In the genomic region with DNA sequence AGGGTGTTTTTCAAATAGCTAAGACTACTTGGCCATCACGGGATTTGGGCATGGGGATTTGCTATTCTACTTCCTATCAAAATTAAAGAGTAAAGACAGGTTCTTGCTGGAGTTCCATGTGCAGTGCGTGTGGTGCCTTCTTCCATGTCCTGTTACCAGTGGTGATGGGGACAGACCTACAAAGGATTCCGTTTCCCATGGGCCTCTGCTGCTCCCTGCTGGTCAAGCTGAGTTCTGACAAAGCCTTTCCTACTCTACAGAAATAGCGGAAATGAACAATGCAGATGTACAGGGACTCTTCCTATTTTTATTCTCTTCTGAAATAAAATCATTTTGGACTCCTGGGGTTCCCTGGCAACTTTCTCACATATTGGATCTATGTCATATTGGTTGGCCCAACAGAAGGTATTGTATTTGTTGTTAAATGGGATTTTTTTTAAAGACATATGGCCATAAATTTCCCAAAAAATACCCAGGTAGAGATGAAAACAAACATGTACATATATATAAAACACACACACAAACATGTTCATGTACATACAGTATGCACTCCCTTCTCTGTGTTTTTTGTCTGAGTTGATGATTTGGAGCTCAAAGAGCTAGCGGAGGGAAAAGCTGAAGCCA, we compare ENCODE assay signal across 8 cellular contexts.
A peak's percentile ranks its signal among the peaks of the same experiment; 100 is the strongest.
DNase-seq lines count a peak whose midpoint lies in the region; ATAC-seq and TF ChIP-seq lines count a peak whose summit lies in the region.

No MANE protein-coding gene starts in this region.

- no peaks in the 10 kb centered on the region for H3K27me3 ChIP-seq in psoas muscle (ENCODE audit: insufficient read depth in 3 of 3, low read length in 2 of 3)

- H3K4me3 Mint-ChIP-seq in HFFc6 (no peak overlapping the region), glutamatergic neuron (ENCODE audit: unreplicated experiment) (no peak overlapping the region)
- no peak overlapping the region for H3K4me3 Mint-ChIP-seq in activated naive CD4-positive, alpha-beta T cell treated with anti-CD3 and anti-CD28 coated beads, Interleukin-2, amount 10 ng/mL, durations not matched to agents 7 days and 5 days

- peak; percentile 75 for DNase-seq in HFFc6
- peak; percentile 85 for DNase-seq in MV-4-11 (lab: John Stamatoyannopoulos, UW)
- peak; percentile 73 for DNase-seq in SK-N-MC (ENCODE audit: low read depth, low spot score)
- DNase-seq in activated naive CD4-positive, alpha-beta T cell treated with anti-CD3 and anti-CD28 coated beads, Interleukin-2, amount 10 ng/mL, durations not matched to agents 7 days and 5 days: peak; percentile 76
- peak; percentile 89 for DNase-seq in glutamatergic neuron
- peak; percentile 60 to 82 for DNase-seq in psoas muscle
- no peak for DNase-seq in omental fat pad (ENCODE audit: low spot score)

- H3K36me3 ChIP-seq in SK-N-MC (ENCODE audit: insufficient read depth, low read length) (no peaks in the 10 kb centered on the region), psoas muscle (ENCODE audit: insufficient read depth in 1 of 2, low read depth in 1 of 2) (peaks cover 0 to 8% of the 10 kb centered on the region in 2 donors)

- intact Hi-C loops in psoas muscle (cut with DNase I): loop anchor here in 1 of 2 donors (5.0 to 10.0 kb wide), 3 partner anchors 189 to 991 kb away; no protein-coding TSS in a partner anchor

- H3K36me3 Mint-ChIP-seq in HFFc6 (ENCODE audit: low read depth) (no peaks in the 10 kb centered on the region), glutamatergic neuron (ENCODE audit: unreplicated experiment) (no peaks in the 10 kb centered on the region)
- peaks cover 30% of the 10 kb centered on the region for H3K36me3 Mint-ChIP-seq in activated naive CD4-positive, alpha-beta T cell treated with anti-CD3 and anti-CD28 coated beads, Interleukin-2, amount 10 ng/mL, durations not matched to agents 7 days and 5 days

- H3K9me3 ChIP-seq in SK-N-MC (ENCODE audit: low read depth, low read length): no peaks in the 10 kb centered on the region
- H3K9me3 ChIP-seq in psoas muscle: no peaks in the 10 kb centered on the region

- H3K27ac Mint-ChIP-seq in HFFc6 (peak overlapping the region; percentile 22; the same call in 1 of the 2 replicates), glutamatergic neuron (ENCODE audit: unreplicated experiment) (no peak overlapping the region)
- H3K27ac Mint-ChIP-seq in activated naive CD4-positive, alpha-beta T cell treated with anti-CD3 and anti-CD28 coated beads, Interleukin-2, amount 10 ng/mL, durations not matched to agents 7 days and 5 days: no peak overlapping the region

- H3K4me3 ChIP-seq in SK-N-MC (no peak overlapping the region), psoas muscle (no peak overlapping the region)

- H3K9me3 Mint-ChIP-seq in HFFc6: no peaks in the 10 kb centered on the region
- no peaks in the 10 kb centered on the region for H3K9me3 Mint-ChIP-seq in activated naive CD4-positive, alpha-beta T cell treated with anti-CD3 and anti-CD28 coated beads, Interleukin-2, amount 10 ng/mL, durations not matched to agents 7 days and 5 days
- no peaks in the 10 kb centered on the region for H3K9me3 Mint-ChIP-seq in glutamatergic neuron (ENCODE audit: unreplicated experiment)

- H3K4me1 Mint-ChIP-seq in HFFc6 (ENCODE audit: low read depth) (peaks cover 29% of the 10 kb centered on the region), glutamatergic neuron (ENCODE audit: low read depth, unreplicated experiment) (peaks cover 4% of the 10 kb centered on the region)
- no peaks in the 10 kb centered on the region for H3K4me1 Mint-ChIP-seq in activated naive CD4-positive, alpha-beta T cell treated with anti-CD3 and anti-CD28 coated beads, Interleukin-2, amount 10 ng/mL, durations not matched to agents 7 days and 5 days

- WGBS in psoas muscle, 3 donors: 49 to 64% (median 56%) methylated on average over 5 of the region's 5 CpGs

- no peak overlapping the region for H3K9ac ChIP-seq in SK-N-MC (ENCODE audit: insufficient read length)

- peak; percentile 71 to 85 (median 75) for ATAC-seq in psoas muscle
- ATAC-seq in omental fat pad (ENCODE audit: low FRiP score): no peak

- H3K4me1 ChIP-seq in psoas muscle: no peaks in the 10 kb centered on the region

- H3K27me3 Mint-ChIP-seq in HFFc6 (ENCODE audit: insufficient read depth) (no peaks in the 10 kb centered on the region), glutamatergic neuron (ENCODE audit: unreplicated experiment) (no peaks in the 10 kb centered on the region)
- no peaks in the 10 kb centered on the region for H3K27me3 Mint-ChIP-seq in activated naive CD4-positive, alpha-beta T cell treated with anti-CD3 and anti-CD28 coated beads, Interleukin-2, amount 10 ng/mL, durations not matched to agents 7 days and 5 days

- TF ChIP-seq CTCF in GM12873 (IDR thresholded peaks at IDR 0.05; ENCODE audit: insufficient read depth, low read depth, low read length, missing control alignments) (peak; percentile 93), HFFc6 (IDR thresholded peaks at IDR 0.05) (peak; percentile 91), glutamatergic neuron (IDR thresholded peaks at IDR 0.05; ENCODE audit: partially characterized antibody, unreplicated experiment) (peak; percentile 87), psoas muscle (IDR thresholded peaks at IDR 0.05) (peak; percentile 75), omental fat pad (IDR thresholded peaks at IDR 0.05) (peak in 1 of 3 donors; percentile 38)

- CTCF ChIA-PET in activated naive CD4-positive, alpha-beta T cell treated with anti-CD3 and anti-CD28 coated beads, Interleukin-2, amount 10 ng/mL, durations not matched to agents 7 days and 5 days (lab: Charles Lee): interaction anchor here (0.6 to 4.0 kb wide), 19 partner anchors 9 to 604 kb away, joined by 3 to 27 read pairs (median 4); no protein-coding TSS in a partner anchor

- no peak overlapping the region for H3K27ac ChIP-seq in SK-N-MC
- H3K27ac ChIP-seq in psoas muscle: no peak overlapping the region
